In the genomic region with DNA sequence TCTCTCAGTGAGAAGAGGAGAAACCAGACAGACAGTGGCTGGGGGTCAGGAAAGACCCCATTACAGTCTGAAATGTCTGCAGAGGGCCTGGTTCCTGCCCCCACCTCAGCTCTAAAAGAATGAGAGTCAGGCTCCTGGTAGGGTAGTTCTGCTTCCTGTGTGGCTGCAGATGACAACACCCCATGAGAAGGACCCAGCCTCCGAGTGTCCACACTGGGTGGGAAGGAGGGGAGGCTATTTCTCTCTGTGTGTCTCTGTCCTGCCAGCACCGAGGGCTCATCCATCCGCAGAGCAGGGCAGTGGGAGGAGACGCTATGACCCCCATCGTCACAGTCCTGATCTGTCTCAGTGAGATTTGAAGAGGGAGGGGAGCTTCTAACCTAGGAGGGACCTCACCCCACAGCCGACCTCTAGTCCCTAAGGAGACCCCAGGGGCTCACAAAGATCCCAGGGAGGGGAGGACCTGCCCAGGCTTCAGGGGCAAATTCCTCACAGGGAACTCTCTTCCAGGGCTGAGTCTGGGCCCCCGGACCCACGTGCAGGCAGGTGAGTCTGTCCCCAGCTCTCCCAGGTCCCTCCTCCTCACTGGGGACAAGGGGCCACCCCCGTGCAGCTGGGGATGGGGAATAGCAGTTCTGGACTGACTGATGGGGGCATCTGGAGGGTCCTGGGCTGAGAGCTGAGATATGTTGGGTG, we compare ENCODE assay signal across 8 cellular contexts. TPM values are rescaled to one million over a fixed set of nuclear protein-coding genes. Genes with fewer than 3 reads are reported as not detected.
"Had no signal": no experiment of that assay in that cellular context is flagged by ENCODE, and none has a peak within 500 bp of the region (broad histone marks: within the 10 kb centered on the region; RNA-seq: fewer than 3 reads in every experiment).

No MANE protein-coding gene starts in this region.

RNA-seq across cellular contexts. Expression of a gene that starts 0.6 kb away (rescaled TPM):
- total RNA-seq: activated CD4-positive, alpha-beta T cell treated with anti-CD3 and anti-CD28 coated beads, Interleukin-2, amount 10 ng/mL, durations not matched to agents 7 days and 5 days; activated CD8-positive, alpha-beta memory T cell treated with anti-CD3 and anti-CD28 coated beads, Interleukin-2, amount 10 ng/mL, durations not matched to agents 7 days and 5 days; activated CD8-positive, alpha-beta T cell treated with anti-CD3 and anti-CD28 coated beads for 36 hours; endodermal cell; mesothelial cell of epicardium; myocyte; neural crest cell; T-helper 2 cell treated with Interferon-gamma antibody and Interleukin-4, amounts not matched to agents 100 ng/mL and 5 ng/mL, for 36 hours had no signal

RNA-seq across cellular contexts. Expression of a gene that starts 20.5 kb away (rescaled TPM):
- total RNA-seq: activated CD4-positive, alpha-beta T cell treated with anti-CD3 and anti-CD28 coated beads, Interleukin-2, amount 10 ng/mL, durations not matched to agents 7 days and 5 days; activated CD8-positive, alpha-beta T cell treated with anti-CD3 and anti-CD28 coated beads for 36 hours; endodermal cell; mesothelial cell of epicardium; myocyte; neural crest cell; T-helper 2 cell treated with Interferon-gamma antibody and Interleukin-4, amounts not matched to agents 100 ng/mL and 5 ng/mL, for 36 hours had no signal

RNA-seq across cellular contexts. Expression of a gene that starts 36.2 kb away (rescaled TPM):
- total RNA-seq: activated CD4-positive, alpha-beta T cell treated with anti-CD3 and anti-CD28 coated beads, Interleukin-2, amount 10 ng/mL, durations not matched to agents 7 days and 5 days; endodermal cell; mesothelial cell of epicardium; myocyte; neural crest cell had no signal
